In genomic region chr15:52046552-52046951, GRCh38 we compare ENCODE assay signal across 8 cellular contexts. TPM values are rescaled to one million over a fixed set of nuclear protein-coding genes. Genes with fewer than 3 reads are reported as not detected.
DNase-seq lines count a peak whose midpoint lies in the region; ATAC-seq, FAIRE-seq and TF ChIP-seq lines count a peak whose summit lies in the region.
"Not testable (repeated sequence)": the region's sequence is repeated elsewhere in the genome, so short reads cannot be mapped to it uniquely, and the experiment has no call there.

No MANE protein-coding gene starts in this region.

- not testable (repeated sequence) for H3K27ac ChIP-seq in A673 (ENCODE audit: low read depth, low read length, poor library complexity, severe bottlenecking)
- peak overlapping the region; percentile 62; the same call in 1 of the 2 replicates for H3K27ac ChIP-seq in SU-DHL-6 (ENCODE audit: low read depth, low read length)

- CTCF ChIA-PET in A673 (lab: Charles Lee), result not testable (repeated sequence)

- peaks cover 13% of the 10 kb centered on the region for H3K4me1 ChIP-seq in A673 (ENCODE audit: insufficient read depth, low read length, poor library complexity, severe bottlenecking)

- TF ChIP-seq POLR2A in GM12892 (IDR thresholded peaks at IDR 0.05; ENCODE audit: low read depth, low read length), result not testable (repeated sequence)

- peaks cover 23% of the 10 kb centered on the region for H3K36me3 ChIP-seq in A673 (ENCODE audit: insufficient read depth, low read length, poor library complexity, severe bottlenecking)
- not testable (repeated sequence) for H3K36me3 ChIP-seq in SU-DHL-6 (ENCODE audit: low read length)

- not testable (repeated sequence) for H3K9me3 Mint-ChIP-seq in activated T-cell treated with anti-CD3 and anti-CD28 coated beads, Interleukin-2, amount 50 U/mL, for 72 hours; brain; stimulated activated memory B cell treated with anti-CD40 and anti-IgM and Interleukin-4, amounts not matched to agents 10 μg/mL and 1 μg/mL and 100 μg/mL, for 72 hours

- TF ChIP-seq CTCF in A673 (conservative IDR thresholded peaks at IDR 0.05; ENCODE audit: low read depth, low read length); SU-DHL-6 (IDR thresholded peaks at IDR 0.05; ENCODE audit: insufficient read depth, low read length, poor library complexity, severe bottlenecking); brain (conservative IDR thresholded peaks at IDR 0.05): not testable (repeated sequence)

- H3K36me3 Mint-ChIP-seq in activated T-cell treated with anti-CD3 and anti-CD28 coated beads, Interleukin-2, amount 50 U/mL, for 72 hours (ENCODE audit: insufficient read depth in 2 of 2), result peaks cover 5 to 12% of the 10 kb centered on the region in 2 donors
- peaks cover 90% of the 10 kb centered on the region for H3K36me3 Mint-ChIP-seq in brain
- peaks cover 28% of the 10 kb centered on the region for H3K36me3 Mint-ChIP-seq in stimulated activated memory B cell treated with anti-CD40 and anti-IgM and Interleukin-4, amounts not matched to agents 10 μg/mL and 1 μg/mL and 100 μg/mL, for 72 hours

- H3K9me2 ChIP-seq in SU-DHL-6 (replicated peaks; ENCODE audit: insufficient read depth, low read length), result not testable (repeated sequence)

- H2AFZ ChIP-seq in SU-DHL-6 (ENCODE audit: low read depth, low read length, severe bottlenecking), result not testable (repeated sequence)

- intact Hi-C loops in A673 (cut with micrococcal nuclease; ENCODE audit: unreplicated experiment), result not testable (repeated sequence)
- intact Hi-C loops in Right ventricle myocardium inferior (cut with DNase I), result loop anchor here (10.0 kb wide), 1 partner anchor 62 kb away; no protein-coding TSS in a partner anchor

- H3K4me1 Mint-ChIP-seq in activated T-cell treated with anti-CD3 and anti-CD28 coated beads, Interleukin-2, amount 50 U/mL, for 72 hours (ENCODE audit: low read depth), result peaks cover 41% of the 10 kb centered on the region
- peaks cover 42% of the 10 kb centered on the region for H3K4me1 Mint-ChIP-seq in brain
- peaks cover 35% of the 10 kb centered on the region for H3K4me1 Mint-ChIP-seq in stimulated activated memory B cell treated with anti-CD40 and anti-IgM and Interleukin-4, amounts not matched to agents 10 μg/mL and 1 μg/mL and 100 μg/mL, for 72 hours

- peak; percentile 81 for FAIRE-seq in GM12892 (lab: Jason Lieb, UNC)

- BruUV-seq in A673 (replicated peaks; lab: Mats Ljungman, UMichigan), result TSS peak; percentile 46

- ATAC-seq in activated T-cell treated with anti-CD3 and anti-CD28 coated beads, Interleukin-2, amount 50 U/mL, for 72 hours (replicated peaks in 1 of 2); stimulated activated memory B cell treated with anti-CD40 and anti-IgM and Interleukin-4, amounts not matched to agents 10 μg/mL and 1 μg/mL and 100 μg/mL, for 72 hours: not testable (repeated sequence)
- ATAC-seq in Right ventricle myocardium inferior, result peak; percentile 76

- peaks cover 12% of the 10 kb centered on the region; the same call in 1 of the 2 replicates for H3F3A ChIP-seq in SU-DHL-6 (ENCODE audit: insufficient read depth)

- H3K9ac ChIP-seq in SU-DHL-6 (ENCODE audit: low read length), result not testable (repeated sequence)

- not testable (repeated sequence) for H3K4me3 ChIP-seq in A673 (ENCODE audit: low read depth, low read length, poor library complexity, severe bottlenecking); SU-DHL-6 (ENCODE audit: insufficient read depth, low read length, poor library complexity, severe bottlenecking)

- not testable (repeated sequence) for H4K20me1 ChIP-seq in SU-DHL-6 (ENCODE audit: low read depth, low read length)

- not testable (repeated sequence) for DNase-seq in A673 (ENCODE audit: low spot score); GM12892 (ENCODE audit: insufficient read length); activated T-cell treated with anti-CD3 and anti-CD28 coated beads, Interleukin-2, amount 50 U/mL, for 72 hours; Right ventricle myocardium inferior (ENCODE audit: missing footprints)
- peak; percentile 32 for DNase-seq in midbrain (lab: John Stamatoyannopoulos, UW)

- not testable (repeated sequence) for H3K27me3 ChIP-seq in A673 (replicated peaks; ENCODE audit: insufficient read depth, low read depth, low read length, poor library complexity); SU-DHL-6 (ENCODE audit: low read length)

- peak overlapping the region; percentile 82 to 85 for H3K4me3 Mint-ChIP-seq in activated T-cell treated with anti-CD3 and anti-CD28 coated beads, Interleukin-2, amount 50 U/mL, for 72 hours
- H3K4me3 Mint-ChIP-seq in brain, result peak overlapping the region in 1 of 5 experiments; percentile 40
- H3K4me3 Mint-ChIP-seq in stimulated activated memory B cell treated with anti-CD40 and anti-IgM and Interleukin-4, amounts not matched to agents 10 μg/mL and 1 μg/mL and 100 μg/mL, for 72 hours, result not testable (repeated sequence)

- not testable (repeated sequence) for H3K9me3 ChIP-seq in A673 (ENCODE audit: low read depth, low read length, poor library complexity, severe bottlenecking); SU-DHL-6 (ENCODE audit: insufficient read depth, low read length)

- not testable (repeated sequence) for H3K27me3 Mint-ChIP-seq in activated T-cell treated with anti-CD3 and anti-CD28 coated beads, Interleukin-2, amount 50 U/mL, for 72 hours (ENCODE audit: low read depth); brain; stimulated activated memory B cell treated with anti-CD40 and anti-IgM and Interleukin-4, amounts not matched to agents 10 μg/mL and 1 μg/mL and 100 μg/mL, for 72 hours

- POLR2A ChIA-PET in A673 (lab: Charles Lee; ENCODE audit: low non-redundant PET), result not testable (repeated sequence)

- not testable (repeated sequence) for H3K4me2 ChIP-seq in SU-DHL-6 (ENCODE audit: low read depth, low read length, poor library complexity, severe bottlenecking)

- peak overlapping the region; percentile 97 for H3K27ac Mint-ChIP-seq in activated T-cell treated with anti-CD3 and anti-CD28 coated beads, Interleukin-2, amount 50 U/mL, for 72 hours
- peak overlapping the region in 4 of 5 experiments; percentile 7 to 81 (median 72) for H3K27ac Mint-ChIP-seq in brain
- peak overlapping the region; percentile 78 for H3K27ac Mint-ChIP-seq in stimulated activated memory B cell treated with anti-CD40 and anti-IgM and Interleukin-4, amounts not matched to agents 10 μg/mL and 1 μg/mL and 100 μg/mL, for 72 hours

- H3K79me2 ChIP-seq in SU-DHL-6 (ENCODE audit: insufficient read depth, low read length), result peaks cover 65% of the 10 kb centered on the region

RNA-seq across cellular contexts. Expression of gene MAPK6, which starts 27.5 kb away (rescaled TPM):
- total RNA-seq in A673 (2021) (50.9 and 56.4 TPM in 2 replicates), Right ventricle myocardium inferior (22.6 TPM)
- 48.3 TPM for polyA plus RNA-seq in GM12892 (2012; ENCODE audit: missing spikeins)
- 10 to 100 TPM; 21.7 to 22.8 TPM for total RNA-seq in activated T-cell treated with anti-CD3 and anti-CD28 coated beads, Interleukin-2, amount 50 U/mL, for 72 hours
- polyA plus RNA-seq in brain (ENCODE audit: insufficient read depth, low read depth, low replicate concordance), result 11.0 TPM
